Comparison of ENCODE assay signal across 18 cellular contexts in the genomic region with DNA sequence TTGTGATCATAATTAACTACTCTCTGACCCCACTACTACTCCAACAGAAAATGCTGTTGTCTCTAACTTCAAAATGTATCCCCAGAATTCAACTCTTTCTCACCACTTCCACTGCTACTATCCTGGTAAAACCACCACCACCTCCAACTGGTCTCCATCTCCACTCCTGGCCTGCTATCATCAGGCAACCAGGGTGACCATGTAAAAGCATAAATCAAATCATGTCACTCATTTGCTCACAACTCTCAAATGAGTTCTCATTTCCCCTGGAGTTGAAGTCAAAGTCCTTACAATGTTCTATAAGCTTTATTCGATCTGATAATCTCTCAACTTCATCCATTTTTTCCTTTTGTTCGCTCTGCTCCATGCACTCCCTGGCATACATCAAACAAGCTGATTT.
"Had no signal": no experiment of that assay in that cellular context is flagged by ENCODE, and none has a peak within 500 bp of the region (broad histone marks: within the 10 kb centered on the region; RNA-seq: fewer than 3 reads in every experiment).

No MANE protein-coding gene starts in this region.

- H3K36me3 ChIP-seq: pancreas, right lobe of liver, thyroid gland had no signal

- DNase-seq: dorsolateral prefrontal cortex; effector CD4-positive, alpha-beta T cell; kidney; natural killer cell; occipital lobe; pancreas; retina; right lobe of liver; small intestine; stimulated activated CD4-positive, alpha-beta T cell treated with anti-CD3 and anti-CD28 coated beads, Interleukin-15, amount 100 ng/mL, for 24 hours; stimulated activated CD4-positive, alpha-beta T cell treated with anti-CD3 and anti-CD28 coated beads, Interleukin-4, amount 100 ng/mL, for 1 hour; stimulated activated CD8-positive, alpha-beta memory T cell treated with anti-CD3 and anti-CD28 coated beads, Interleukin-4, amount 100 ng/mL, for 48 hours; stimulated activated naive CD4-positive, alpha-beta T cell; stimulated activated naive CD8-positive, alpha-beta T cell treated with anti-CD3 and anti-CD28 coated beads, Interleukin-15, amount 100 ng/mL, for 72 hours; thyroid gland had no signal

- H3K4me3 ChIP-seq: dorsolateral prefrontal cortex, lung, pancreas, right lobe of liver, thyroid gland had no signal

- FAIRE-seq: colon, frontal cortex, kidney, pancreas, small intestine had no signal

- H3K27me3 ChIP-seq: dorsolateral prefrontal cortex, pancreas, right lobe of liver, thyroid gland had no signal

- H3K27ac ChIP-seq: dorsolateral prefrontal cortex, pancreas, right lobe of liver, thyroid gland had no signal

- H3K9me3 ChIP-seq: pancreas, right lobe of liver, thyroid gland had no signal
